Comparison of ENCODE assay signal across 1 cellular context in genomic region chr22:20116951-20117645, GRCh38.
A peak's percentile ranks its signal among the peaks of the same experiment; 100 is the strongest.
TF ChIP-seq lines count a peak whose summit lies in the region.

TSS of gene TRMT2A (minus strand) at chr22:20117226. CDS start at chr22:20116906, 320 bp downstream.

TF ChIP-seq in SK-N-SH, 30 proteins besides CTCF, POLR2A, EP300 and RAD21 (continued from another document):
- 0 out of 2 replicates have a peak, but pooled peaks have one; percentile 6 for TF ChIP-seq USF2 (IDR thresholded peaks at IDR 0.05; ENCODE audit: borderline replicate concordance, low read depth, low read length)
- TF ChIP-seq USF1 (IDR thresholded peaks at IDR 0.05; ENCODE audit: borderline replicate concordance, low read depth) = peak; percentile 49; the same call in 1 of the 2 replicates
- TF ChIP-seq FOSL2 (IDR thresholded peaks at IDR 0.05; ENCODE audit: borderline replicate concordance, low read depth) = no peak
- peak; percentile 90 for TF ChIP-seq NRF1 (IDR thresholded peaks at IDR 0.05; ENCODE audit: low read depth, low read length)
- peak; percentile 33; the same call in 1 of the 2 replicates for TF ChIP-seq NFIC (IDR thresholded peaks at IDR 0.05; ENCODE audit: borderline replicate concordance)
- TF ChIP-seq TEAD4 (IDR thresholded peaks at IDR 0.05; ENCODE audit: borderline replicate concordance, insufficient read depth) = 0 out of 2 replicates have a peak, but pooled peaks have one; percentile 14
- TF ChIP-seq EZH2phosphoT487 (IDR thresholded peaks at IDR 0.05; ENCODE audit: borderline replicate concordance, low read depth) = no peak
- TF ChIP-seq ELF1 (IDR thresholded peaks at IDR 0.05) = peak; percentile 66
- TF ChIP-seq ZBTB33 (IDR thresholded peaks at IDR 0.05; ENCODE audit: borderline replicate concordance, low read depth) = no peak; the same call in 1 of the 2 replicates
- TF ChIP-seq YY1 (IDR thresholded peaks at IDR 0.05; ENCODE audit: low read depth) = 0 out of 2 replicates have a peak, but pooled peaks have one; percentile 45
- TF ChIP-seq IRF3 (IDR thresholded peaks at IDR 0.05; ENCODE audit: low read depth, low read length) = no peak
- no peak for TF ChIP-seq GATA2 (CRISPR knock-in tag; IDR thresholded peaks at IDR 0.05)
- peak; percentile 75; the same call in 1 of the 2 replicates for TF ChIP-seq MXI1 (IDR thresholded peaks at IDR 0.05; ENCODE audit: low read depth, low read length)
- no peak for TF ChIP-seq FOXM1 (IDR thresholded peaks at IDR 0.05; ENCODE audit: low read depth)
- no peak for TF ChIP-seq FOXJ3 (CRISPR knock-in tag; IDR thresholded peaks at IDR 0.05)
- peak; percentile 49; the same call in 1 of the 2 replicates for TF ChIP-seq TAF1 (IDR thresholded peaks at IDR 0.05; ENCODE audit: borderline replicate concordance, low read depth, low read length)
- TF ChIP-seq GABPA (IDR thresholded peaks at IDR 0.05; ENCODE audit: low read depth) = peak; percentile 90
